1 cellular context compared by ENCODE assay signal in the genomic region with DNA sequence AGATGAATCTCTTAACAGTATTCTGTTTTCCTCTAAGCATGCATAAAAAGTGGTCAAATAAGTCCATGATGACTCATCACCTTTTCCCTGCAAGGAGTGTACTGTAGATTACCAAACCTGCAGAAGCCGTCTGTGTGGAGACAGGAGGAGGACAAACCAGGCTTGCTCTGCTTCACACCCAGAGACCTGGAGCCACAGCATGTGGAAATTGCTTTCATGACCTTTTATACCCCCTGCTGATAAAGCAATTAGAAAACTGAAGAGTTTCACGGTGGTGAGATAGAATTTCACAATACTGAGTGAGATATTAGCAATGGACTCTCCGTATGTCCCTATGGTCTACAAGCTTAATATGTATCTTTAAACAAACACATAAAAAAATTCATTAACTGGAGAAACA.
TF ChIP-seq lines count a peak whose summit lies in the region.

No MANE protein-coding gene starts in this region.

TF ChIP-seq in K562, 482 proteins besides CTCF, POLR2A, EP300 and RAD21 (continued from another document and continues in another):
- TF ChIP-seq, protein P1, sequence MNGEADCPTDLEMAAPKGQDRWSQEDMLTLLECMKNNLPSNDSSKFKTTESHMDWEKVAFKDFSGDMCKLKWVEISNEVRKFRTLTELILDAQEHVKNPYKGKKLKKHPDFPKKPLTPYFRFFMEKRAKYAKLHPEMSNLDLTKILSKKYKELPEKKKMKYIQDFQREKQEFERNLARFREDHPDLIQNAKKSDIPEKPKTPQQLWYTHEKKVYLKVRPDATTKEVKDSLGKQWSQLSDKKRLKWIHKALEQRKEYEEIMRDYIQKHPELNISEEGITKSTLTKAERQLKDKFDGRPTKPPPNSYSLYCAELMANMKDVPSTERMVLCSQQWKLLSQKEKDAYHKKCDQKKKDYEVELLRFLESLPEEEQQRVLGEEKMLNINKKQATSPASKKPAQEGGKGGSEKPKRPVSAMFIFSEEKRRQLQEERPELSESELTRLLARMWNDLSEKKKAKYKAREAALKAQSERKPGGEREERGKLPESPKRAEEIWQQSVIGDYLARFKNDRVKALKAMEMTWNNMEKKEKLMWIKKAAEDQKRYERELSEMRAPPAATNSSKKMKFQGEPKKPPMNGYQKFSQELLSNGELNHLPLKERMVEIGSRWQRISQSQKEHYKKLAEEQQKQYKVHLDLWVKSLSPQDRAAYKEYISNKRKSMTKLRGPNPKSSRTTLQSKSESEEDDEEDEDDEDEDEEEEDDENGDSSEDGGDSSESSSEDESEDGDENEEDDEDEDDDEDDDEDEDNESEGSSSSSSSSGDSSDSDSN (IDR thresholded peaks at IDR 0.05; ENCODE audit: borderline replicate concordance in 1 of 2, low read depth in 2 of 2, low read length in 2 of 2), result peak in 1 of 2 experiments; percentile 75; a peak in 3 of 4 replicates
- TF ChIP-seq DPF2 (IDR thresholded peaks at IDR 0.05) (peak; percentile 94), ELF4 (CRISPR knock-in tag; IDR thresholded peaks at IDR 0.05) (no peak), FOXJ3 (CRISPR knock-in tag; IDR thresholded peaks at IDR 0.05) (no peak), KDM4B (IDR thresholded peaks at IDR 0.05; ENCODE audit: borderline replicate concordance in 2 of 2, low read depth in 1 of 2) (no peak), SMAD4 (CRISPR knock-in tag; conservative IDR thresholded peaks at IDR 0.05) (0 out of 2 replicates have a peak, but pooled peaks have one; percentile 67), GTF2E2 (tag; IDR thresholded peaks at IDR 0.05) (no peak), BACH1 (tag; IDR thresholded peaks at IDR 0.05) (peak; percentile 80), NFE2 (IDR thresholded peaks at IDR 0.05; ENCODE audit: low read depth) (peak; percentile 96), TRIM24 (IDR thresholded peaks at IDR 0.05) (peak; percentile 52 to 61; a peak in 2 of 4 replicates), SOX6 (IDR thresholded peaks at IDR 0.05) (peak; percentile 69), EWSR1 (IDR thresholded peaks at IDR 0.05; ENCODE audit: borderline replicate concordance, low read depth, partially characterized antibody) (no peak), NR2C1 (IDR thresholded peaks at IDR 0.05) (peak; percentile 50; the same call in 1 of the 2 replicates), NR2C1 (tag; IDR thresholded peaks at IDR 0.05) (peak; percentile 67), NFRKB (IDR thresholded peaks at IDR 0.05; ENCODE audit: low read depth) (no peak), ZNF589 (CRISPR knock-in tag; IDR thresholded peaks at IDR 0.05; ENCODE audit: low read depth) (no peak), BDP1 (IDR thresholded peaks at IDR 0.05; ENCODE audit: insufficient read depth, insufficient read length) (no peak), FOS (IDR thresholded peaks at IDR 0.05; ENCODE audit: extremely low read depth, insufficient read length) (peak; percentile 57), ZBTB17 (CRISPR knock-in tag; IDR thresholded peaks at IDR 0.05) (peak; percentile 59; the same call in 1 of the 2 replicates), NFE2L1 (tag; IDR thresholded peaks at IDR 0.05; ENCODE audit: borderline replicate concordance, low read depth) (peak; percentile 94), NCOA2 (IDR thresholded peaks at IDR 0.05; ENCODE audit: partially characterized antibody in 2 of 2) (no peak), ZNF347 (CRISPR knock-in tag; IDR thresholded peaks at IDR 0.05; ENCODE audit: low read depth) (no peak), CBX3 (IDR thresholded peaks at IDR 0.05; ENCODE audit: borderline replicate concordance in 1 of 2, low read length in 2 of 2) (peak in 1 of 2 experiments; percentile 82; a peak in 1 of 3 replicates), NFIC (IDR thresholded peaks at IDR 0.05) (peak; percentile 36; the same call in 1 of the 2 replicates), CHCHD3 (CRISPR knock-in tag; IDR thresholded peaks at IDR 0.05) (0 out of 2 replicates have a peak, but pooled peaks have one; percentile 30), MTA1 (IDR thresholded peaks at IDR 0.05; ENCODE audit: borderline replicate concordance) (peak; percentile 50; the same call in 1 of the 2 replicates), HMG20A (CRISPR knock-in tag; conservative IDR thresholded peaks at IDR 0.05) (no peak), XRCC4 (IDR thresholded peaks at IDR 0.05; ENCODE audit: extremely low read depth, insufficient read depth, insufficient read length) (no peak), HOXB6 (CRISPR knock-in tag; IDR thresholded peaks at IDR 0.05; ENCODE audit: borderline replicate concordance) (no peak), TRIM28 (IDR thresholded peaks at IDR 0.05) (peak; percentile 25; the same call in 1 of the 2 replicates), MTA2 (IDR thresholded peaks at IDR 0.05; ENCODE audit: low read depth) (peak; percentile 34; the same call in 1 of the 2 replicates), CBFA2T3 (IDR thresholded peaks at IDR 0.05) (peak; percentile 80), ZNF224 (CRISPR knock-in tag; IDR thresholded peaks at IDR 0.05) (no peak), TEAD4 (IDR thresholded peaks at IDR 0.05; ENCODE audit: low read length) (peak; percentile 64), TEAD4 (CRISPR knock-in tag; IDR thresholded peaks at IDR 0.05; ENCODE audit: borderline replicate concordance) (no peak), ZNF282 (CRISPR knock-in tag; IDR thresholded peaks at IDR 0.05) (no peak), FOSL1 (tag; conservative IDR thresholded peaks at IDR 0.05) (peak; percentile 92), MIER1 (IDR thresholded peaks at IDR 0.05; ENCODE audit: low read depth) (no peak)
- TF ChIP-seq, protein P2, sequence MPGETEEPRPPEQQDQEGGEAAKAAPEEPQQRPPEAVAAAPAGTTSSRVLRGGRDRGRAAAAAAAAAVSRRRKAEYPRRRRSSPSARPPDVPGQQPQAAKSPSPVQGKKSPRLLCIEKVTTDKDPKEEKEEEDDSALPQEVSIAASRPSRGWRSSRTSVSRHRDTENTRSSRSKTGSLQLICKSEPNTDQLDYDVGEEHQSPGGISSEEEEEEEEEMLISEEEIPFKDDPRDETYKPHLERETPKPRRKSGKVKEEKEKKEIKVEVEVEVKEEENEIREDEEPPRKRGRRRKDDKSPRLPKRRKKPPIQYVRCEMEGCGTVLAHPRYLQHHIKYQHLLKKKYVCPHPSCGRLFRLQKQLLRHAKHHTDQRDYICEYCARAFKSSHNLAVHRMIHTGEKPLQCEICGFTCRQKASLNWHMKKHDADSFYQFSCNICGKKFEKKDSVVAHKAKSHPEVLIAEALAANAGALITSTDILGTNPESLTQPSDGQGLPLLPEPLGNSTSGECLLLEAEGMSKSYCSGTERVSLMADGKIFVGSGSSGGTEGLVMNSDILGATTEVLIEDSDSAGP (CRISPR knock-in tag; IDR thresholded peaks at IDR 0.05), result no peak
- TF ChIP-seq, protein P3, sequence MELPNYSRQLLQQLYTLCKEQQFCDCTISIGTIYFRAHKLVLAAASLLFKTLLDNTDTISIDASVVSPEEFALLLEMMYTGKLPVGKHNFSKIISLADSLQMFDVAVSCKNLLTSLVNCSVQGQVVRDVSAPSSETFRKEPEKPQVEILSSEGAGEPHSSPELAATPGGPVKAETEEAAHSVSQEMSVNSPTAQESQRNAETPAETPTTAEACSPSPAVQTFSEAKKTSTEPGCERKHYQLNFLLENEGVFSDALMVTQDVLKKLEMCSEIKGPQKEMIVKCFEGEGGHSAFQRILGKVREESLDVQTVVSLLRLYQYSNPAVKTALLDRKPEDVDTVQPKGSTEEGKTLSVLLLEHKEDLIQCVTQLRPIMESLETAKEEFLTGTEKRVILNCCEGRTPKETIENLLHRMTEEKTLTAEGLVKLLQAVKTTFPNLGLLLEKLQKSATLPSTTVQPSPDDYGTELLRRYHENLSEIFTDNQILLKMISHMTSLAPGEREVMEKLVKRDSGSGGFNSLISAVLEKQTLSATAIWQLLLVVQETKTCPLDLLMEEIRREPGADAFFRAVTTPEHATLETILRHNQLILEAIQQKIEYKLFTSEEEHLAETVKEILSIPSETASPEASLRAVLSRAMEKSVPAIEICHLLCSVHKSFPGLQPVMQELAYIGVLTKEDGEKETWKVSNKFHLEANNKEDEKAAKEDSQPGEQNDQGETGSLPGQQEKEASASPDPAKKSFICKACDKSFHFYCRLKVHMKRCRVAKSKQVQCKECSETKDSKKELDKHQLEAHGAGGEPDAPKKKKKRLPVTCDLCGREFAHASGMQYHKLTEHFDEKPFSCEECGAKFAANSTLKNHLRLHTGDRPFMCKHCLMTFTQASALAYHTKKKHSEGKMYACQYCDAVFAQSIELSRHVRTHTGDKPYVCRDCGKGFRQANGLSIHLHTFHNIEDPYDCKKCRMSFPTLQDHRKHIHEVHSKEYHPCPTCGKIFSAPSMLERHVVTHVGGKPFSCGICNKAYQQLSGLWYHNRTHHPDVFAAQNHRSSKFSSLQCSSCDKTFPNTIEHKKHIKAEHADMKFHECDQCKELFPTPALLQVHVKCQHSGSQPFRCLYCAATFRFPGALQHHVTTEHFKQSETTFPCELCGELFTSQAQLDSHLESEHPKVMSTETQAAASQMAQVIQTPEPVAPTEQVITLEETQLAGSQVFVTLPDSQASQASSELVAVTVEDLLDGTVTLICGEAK (IDR thresholded peaks at IDR 0.05), result peak; percentile 16; the same call in 1 of the 2 replicates
- TF ChIP-seq, protein P3 (CRISPR knock-in tag; IDR thresholded peaks at IDR 0.05), result no peak
- TF ChIP-seq, protein P4, sequence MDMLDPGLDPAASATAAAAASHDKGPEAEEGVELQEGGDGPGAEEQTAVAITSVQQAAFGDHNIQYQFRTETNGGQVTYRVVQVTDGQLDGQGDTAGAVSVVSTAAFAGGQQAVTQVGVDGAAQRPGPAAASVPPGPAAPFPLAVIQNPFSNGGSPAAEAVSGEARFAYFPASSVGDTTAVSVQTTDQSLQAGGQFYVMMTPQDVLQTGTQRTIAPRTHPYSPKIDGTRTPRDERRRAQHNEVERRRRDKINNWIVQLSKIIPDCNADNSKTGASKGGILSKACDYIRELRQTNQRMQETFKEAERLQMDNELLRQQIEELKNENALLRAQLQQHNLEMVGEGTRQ (CRISPR knock-in tag; IDR thresholded peaks at IDR 0.05), result no peak
- TF ChIP-seq, protein P5, sequence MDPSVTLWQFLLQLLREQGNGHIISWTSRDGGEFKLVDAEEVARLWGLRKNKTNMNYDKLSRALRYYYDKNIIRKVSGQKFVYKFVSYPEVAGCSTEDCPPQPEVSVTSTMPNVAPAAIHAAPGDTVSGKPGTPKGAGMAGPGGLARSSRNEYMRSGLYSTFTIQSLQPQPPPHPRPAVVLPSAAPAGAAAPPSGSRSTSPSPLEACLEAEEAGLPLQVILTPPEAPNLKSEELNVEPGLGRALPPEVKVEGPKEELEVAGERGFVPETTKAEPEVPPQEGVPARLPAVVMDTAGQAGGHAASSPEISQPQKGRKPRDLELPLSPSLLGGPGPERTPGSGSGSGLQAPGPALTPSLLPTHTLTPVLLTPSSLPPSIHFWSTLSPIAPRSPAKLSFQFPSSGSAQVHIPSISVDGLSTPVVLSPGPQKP (CRISPR knock-in tag; IDR thresholded peaks at IDR 0.05), result no peak
- TF ChIP-seq, protein P6, sequence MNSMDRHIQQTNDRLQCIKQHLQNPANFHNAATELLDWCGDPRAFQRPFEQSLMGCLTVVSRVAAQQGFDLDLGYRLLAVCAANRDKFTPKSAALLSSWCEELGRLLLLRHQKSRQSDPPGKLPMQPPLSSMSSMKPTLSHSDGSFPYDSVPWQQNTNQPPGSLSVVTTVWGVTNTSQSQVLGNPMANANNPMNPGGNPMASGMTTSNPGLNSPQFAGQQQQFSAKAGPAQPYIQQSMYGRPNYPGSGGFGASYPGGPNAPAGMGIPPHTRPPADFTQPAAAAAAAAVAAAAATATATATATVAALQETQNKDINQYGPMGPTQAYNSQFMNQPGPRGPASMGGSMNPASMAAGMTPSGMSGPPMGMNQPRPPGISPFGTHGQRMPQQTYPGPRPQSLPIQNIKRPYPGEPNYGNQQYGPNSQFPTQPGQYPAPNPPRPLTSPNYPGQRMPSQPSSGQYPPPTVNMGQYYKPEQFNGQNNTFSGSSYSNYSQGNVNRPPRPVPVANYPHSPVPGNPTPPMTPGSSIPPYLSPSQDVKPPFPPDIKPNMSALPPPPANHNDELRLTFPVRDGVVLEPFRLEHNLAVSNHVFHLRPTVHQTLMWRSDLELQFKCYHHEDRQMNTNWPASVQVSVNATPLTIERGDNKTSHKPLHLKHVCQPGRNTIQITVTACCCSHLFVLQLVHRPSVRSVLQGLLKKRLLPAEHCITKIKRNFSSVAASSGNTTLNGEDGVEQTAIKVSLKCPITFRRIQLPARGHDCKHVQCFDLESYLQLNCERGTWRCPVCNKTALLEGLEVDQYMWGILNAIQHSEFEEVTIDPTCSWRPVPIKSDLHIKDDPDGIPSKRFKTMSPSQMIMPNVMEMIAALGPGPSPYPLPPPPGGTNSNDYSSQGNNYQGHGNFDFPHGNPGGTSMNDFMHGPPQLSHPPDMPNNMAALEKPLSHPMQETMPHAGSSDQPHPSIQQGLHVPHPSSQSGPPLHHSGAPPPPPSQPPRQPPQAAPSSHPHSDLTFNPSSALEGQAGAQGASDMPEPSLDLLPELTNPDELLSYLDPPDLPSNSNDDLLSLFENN (IDR thresholded peaks at IDR 0.05; ENCODE audit: low read depth in 2 of 2, low read length in 2 of 2), result 0 out of 4 replicates have a peak, but pooled peaks of 1 of the 2 experiments have one; percentile 42
- TF ChIP-seq, protein P7, sequence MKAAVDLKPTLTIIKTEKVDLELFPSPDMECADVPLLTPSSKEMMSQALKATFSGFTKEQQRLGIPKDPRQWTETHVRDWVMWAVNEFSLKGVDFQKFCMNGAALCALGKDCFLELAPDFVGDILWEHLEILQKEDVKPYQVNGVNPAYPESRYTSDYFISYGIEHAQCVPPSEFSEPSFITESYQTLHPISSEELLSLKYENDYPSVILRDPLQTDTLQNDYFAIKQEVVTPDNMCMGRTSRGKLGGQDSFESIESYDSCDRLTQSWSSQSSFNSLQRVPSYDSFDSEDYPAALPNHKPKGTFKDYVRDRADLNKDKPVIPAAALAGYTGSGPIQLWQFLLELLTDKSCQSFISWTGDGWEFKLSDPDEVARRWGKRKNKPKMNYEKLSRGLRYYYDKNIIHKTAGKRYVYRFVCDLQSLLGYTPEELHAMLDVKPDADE (conservative IDR thresholded peaks at IDR 0.05; ENCODE audit: control insufficient read depth, low read depth, low read length), result no peak
